8 cellular contexts compared by ENCODE assay signal in the genomic region with DNA sequence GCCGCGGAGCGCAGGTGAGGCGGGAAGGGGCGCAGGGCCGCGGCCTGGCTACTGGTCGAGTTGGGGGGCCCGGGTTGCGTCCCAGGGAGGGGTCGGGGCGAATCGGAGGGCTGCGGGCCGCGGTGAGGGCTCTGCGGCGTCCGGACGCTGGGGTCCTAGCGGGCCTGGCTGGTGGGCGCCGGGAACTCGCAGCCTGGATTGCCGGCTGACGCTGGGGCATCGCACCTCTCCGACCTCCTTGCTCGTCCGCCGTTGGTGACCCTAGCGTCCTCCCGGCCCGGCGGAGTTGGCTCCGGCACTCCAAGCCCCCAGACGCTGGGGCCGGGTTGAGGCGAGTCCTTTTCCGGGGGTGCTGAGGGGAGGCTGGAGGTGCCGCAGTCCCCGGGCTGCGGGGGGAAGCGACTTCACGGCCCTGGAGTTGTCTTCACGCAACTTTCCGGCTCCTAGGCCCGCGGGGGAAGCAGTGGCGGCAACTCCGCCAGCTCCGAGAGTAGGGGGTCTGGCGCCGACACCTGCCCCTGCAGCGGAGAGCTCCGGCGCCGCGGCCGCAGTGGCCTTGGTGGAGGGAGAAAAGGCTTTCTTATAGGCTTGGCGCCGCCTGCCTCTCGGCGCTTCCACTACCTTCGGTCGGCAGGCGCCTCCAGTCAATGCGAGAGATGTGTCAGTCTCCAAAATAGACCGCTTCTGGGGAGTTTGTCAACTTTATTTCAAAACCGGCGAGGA.
DNase-seq lines count a peak whose midpoint lies in the region; ATAC-seq, FAIRE-seq and TF ChIP-seq lines count a peak whose summit lies in the region.

No MANE protein-coding gene starts in this region.

- H3K9me1 ChIP-seq in K562 (ENCODE audit: control insufficient read depth, insufficient read depth, low read length) = no peaks in the 10 kb centered on the region

- no peaks in the 10 kb centered on the region for H3K27me3 ChIP-seq in ACC112 (ENCODE audit: insufficient read depth, low read length)
- H3K27me3 ChIP-seq in K562 (ENCODE audit: control insufficient read depth in 2 of 2, insufficient read depth in 2 of 2, low read length in 2 of 2) = no peaks in the 10 kb centered on the region

- H3K9me3 ChIP-seq in K562 (replicated peaks; ENCODE audit: control insufficient read depth, insufficient read depth, low read depth, low read length) = no peaks in the 10 kb centered on the region

- H3K4me1 ChIP-seq in ACC112 (ENCODE audit: control insufficient read depth, insufficient read depth, low read length, unreplicated experiment) = peaks cover 20% of the 10 kb centered on the region
- peaks cover 8 to 28% of the 10 kb centered on the region in 2 experiments; a peak in 4 of 5 replicates for H3K4me1 ChIP-seq in K562 (replicated peaks in 1 of 2; ENCODE audit: control insufficient read depth in 2 of 2, insufficient read depth in 2 of 2, low read length in 2 of 2)

- FAIRE-seq in K562 (lab: Jason Lieb, UNC) = no peak

- no TSS peak for BruUV-seq in K562 (replicated peaks; lab: Mats Ljungman, UMichigan)

- peaks cover 9% of the 10 kb centered on the region; the same call in 1 of the 2 replicates for H4K20me1 ChIP-seq in K562 (replicated peaks; ENCODE audit: control insufficient read depth, insufficient read depth, low read length)

- no peaks in the 10 kb centered on the region for H3K36me3 ChIP-seq in ACC112 (ENCODE audit: insufficient read depth, low read length)
- peaks cover 5% of the 10 kb centered on the region; the same call in 1 of the 3 replicates for H3K36me3 ChIP-seq in K562 (ENCODE audit: control insufficient read depth, insufficient read depth, low read length)

- peak; percentile 24 for ATAC-seq in GM19023 (IDR thresholded peaks at IDR 0.05; ENCODE audit: unreplicated experiment)
- ATAC-seq in HG03460 (IDR thresholded peaks at IDR 0.05; ENCODE audit: unreplicated experiment) = peak; percentile 8
- ATAC-seq in K562 = peak; percentile 53
- ATAC-seq in HG03520 (IDR thresholded peaks at IDR 0.05; ENCODE audit: unreplicated experiment) = no peak

- CTCF ChIA-PET in K562 (lab: Yijun Ruan, JAX; ENCODE audit: low intra/inter-chr PET ratio) = interaction anchor here (1.1 kb wide), 1 partner anchor 39 kb away, joined by 4 read pairs; no protein-coding TSS in a partner anchor

- WGBS in K562 (ENCODE audit: insufficient coverage, low coverage, missing lambda C conversion rate) = under 1% methylated on average over 54 of the region's 71 CpGs

- H3K27ac ChIP-seq in ACC112 (ENCODE audit: low read depth, low read length) (peak overlapping the region; percentile 54; the same call in 1 of the 2 replicates), K562 (ENCODE audit: extremely low read depth, low read depth, low read length) (peak overlapping the region; percentile 80)

- H3K4me3 Mint-ChIP-seq in T-helper 2 cell treated with Interferon-gamma antibody and Interleukin-4, amounts not matched to agents 5 μg/mL and 100 μg/mL, for 36 hours = peak overlapping the region; percentile 98

- peaks cover 40% of the 10 kb centered on the region for H3K4me1 Mint-ChIP-seq in T-helper 2 cell treated with Interferon-gamma antibody and Interleukin-4, amounts not matched to agents 5 μg/mL and 100 μg/mL, for 36 hours (ENCODE audit: low read depth)

- H2AFZ ChIP-seq in ACC112 (ENCODE audit: low read length, unreplicated experiment) (peak overlapping the region; percentile 51), K562 (ENCODE audit: low read depth, low read length) (no peak overlapping the region; the same call in 1 of the 2 replicates)

- intact Hi-C loops in K562 (cut with micrococcal nuclease) = loop anchor here (5.0 kb wide), 2 partner anchors 103 to 118 kb away; no protein-coding TSS in a partner anchor

- in situ Hi-C loops in K562 (cut with MboI) = no loop called here

- H3K4me3 ChIP-seq in ACC112 (ENCODE audit: low read depth, low read length) (peak overlapping the region; percentile 99), K562 (peak overlapping the region; percentile 95)

- DNase-seq in T-helper 2 cell treated with Interferon-gamma antibody and Interleukin-4, amounts not matched to agents 5 μg/mL and 100 μg/mL, for 36 hours (ENCODE audit: low spot score) = peak; percentile 61
- DNase-seq in K562 (ENCODE audit: extremely low read depth in 1 of 4, low spot score in 3 of 4) (peak in 3 of 4 experiments; percentile 21 to 51 (median 30)), iPS-NIHi11 (ENCODE audit: low spot score) (peak; percentile 63)
- DNase-seq in stimulated activated CD4-positive, alpha-beta T cell treated with anti-CD3 and anti-CD28 coated beads, Interleukin-12 subunit alpha, Interleukin-12 subunit beta, amount 100 ng/mL, for 4 hours = peak; percentile 36

- H3K9ac ChIP-seq in K562 (ENCODE audit: insufficient read depth in 1 of 2, low read depth in 2 of 2, low read length in 2 of 2) = peak overlapping the region; percentile 83 to 97

- no peak for TF ChIP-seq POLR2A in K562 (conservative IDR thresholded peaks at IDR 0.05)

- H3K27ac Mint-ChIP-seq in T-helper 2 cell treated with Interferon-gamma antibody and Interleukin-4, amounts not matched to agents 5 μg/mL and 100 μg/mL, for 36 hours = peak overlapping the region; percentile 99

- no peaks in the 10 kb centered on the region for H3K9me3 Mint-ChIP-seq in T-helper 2 cell treated with Interferon-gamma antibody and Interleukin-4, amounts not matched to agents 5 μg/mL and 100 μg/mL, for 36 hours

- H3K79me2 ChIP-seq in ACC112 (ENCODE audit: control insufficient read depth, insufficient read depth, low read length, unreplicated experiment) = peaks cover 50% of the 10 kb centered on the region
- H3K79me2 ChIP-seq in K562 (ENCODE audit: control insufficient read depth, insufficient read depth, low read length) = peaks cover 56% of the 10 kb centered on the region

- no peaks in the 10 kb centered on the region for H3K27me3 Mint-ChIP-seq in T-helper 2 cell treated with Interferon-gamma antibody and Interleukin-4, amounts not matched to agents 5 μg/mL and 100 μg/mL, for 36 hours (ENCODE audit: low read depth)

- H3K4me2 ChIP-seq in K562 (ENCODE audit: insufficient read depth, low read length) = peak overlapping the region; percentile 89

- TF ChIP-seq RAD21 in K562 (CRISPR knock-in tag; conservative IDR thresholded peaks at IDR 0.05 in 1 of 2, IDR thresholded peaks at IDR 0.05 in 1 of 2) = no peak

- peaks cover 24% of the 10 kb centered on the region for H3K36me3 Mint-ChIP-seq in T-helper 2 cell treated with Interferon-gamma antibody and Interleukin-4, amounts not matched to agents 5 μg/mL and 100 μg/mL, for 36 hours (ENCODE audit: low read depth)

- POLR2A ChIA-PET in K562 (lab: Yijun Ruan, JAX) = interaction anchor here (0.6 to 5.0 kb wide), 9 partner anchors 9 to 159 kb away, joined by 3 to 41 read pairs (median 4); no protein-coding TSS in a partner anchor

- TF ChIP-seq EP300 in K562 (IDR thresholded peaks at IDR 0.05; ENCODE audit: low read length) = no peak

- TF ChIP-seq CTCF in K562 (IDR thresholded peaks at IDR 0.05 in 2 of 3, conservative IDR thresholded peaks at IDR 0.05 in 1 of 3; ENCODE audit: insufficient read depth in 2 of 3, low read depth in 1 of 3, low read length in 3 of 3) = peak in 2 of 3 experiments; percentile 7 to 20; a peak in 1 of 6 replicates

TF ChIP-seq in K562, 482 proteins besides CTCF, POLR2A, EP300 and RAD21 (continues in another document):
- TF ChIP-seq TBP (optimal IDR thresholded peaks at IDR 0.05; ENCODE audit: low read depth, low read length) (peak; percentile 30), HNRNPLL (IDR thresholded peaks at IDR 0.05; ENCODE audit: low read depth, low read length, poor library complexity, severe bottlenecking) (peak; percentile 6), CHD1 (IDR thresholded peaks at IDR 0.05; ENCODE audit: low read length) (peak; percentile 29), ZNF511 (CRISPR knock-in tag; IDR thresholded peaks at IDR 0.05) (no peak), ZNF77 (CRISPR knock-in tag; IDR thresholded peaks at IDR 0.05) (no peak), EWSR1 (IDR thresholded peaks at IDR 0.05; ENCODE audit: borderline replicate concordance, low read depth, partially characterized antibody) (no peak), UBTF (IDR thresholded peaks at IDR 0.05; ENCODE audit: borderline replicate concordance in 1 of 2, low read depth in 2 of 2, low read length in 2 of 2) (peak; percentile 41 to 83; a peak in 3 of 4 replicates), WHSC1 (IDR thresholded peaks at IDR 0.05; ENCODE audit: low read length) (no peak), KDM5B (IDR thresholded peaks at IDR 0.05; ENCODE audit: insufficient replicate concordance, low read depth, low read length) (peak; percentile 3)
- TF ChIP-seq, protein P1, sequence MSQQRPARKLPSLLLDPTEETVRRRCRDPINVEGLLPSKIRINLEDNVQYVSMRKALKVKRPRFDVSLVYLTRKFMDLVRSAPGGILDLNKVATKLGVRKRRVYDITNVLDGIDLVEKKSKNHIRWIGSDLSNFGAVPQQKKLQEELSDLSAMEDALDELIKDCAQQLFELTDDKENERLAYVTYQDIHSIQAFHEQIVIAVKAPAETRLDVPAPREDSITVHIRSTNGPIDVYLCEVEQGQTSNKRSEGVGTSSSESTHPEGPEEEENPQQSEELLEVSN (IDR thresholded peaks at IDR 0.05; ENCODE audit: borderline replicate concordance in 1 of 2, extremely low read depth in 1 of 2, insufficient read depth in 1 of 2, insufficient read length in 1 of 2, low read depth in 1 of 2, low read length in 1 of 2, poor library complexity in 1 of 2, severe bottlenecking in 1 of 2) = peak in 1 of 2 experiments; percentile 15
